In genomic region chr17:78802459-78802858, GRCh38 we compare ENCODE assay signal across 19 cellular contexts. TPM values are rescaled to one million over a fixed set of nuclear protein-coding genes. Genes with fewer than 3 reads are reported as not detected.
DNase-seq lines count a peak whose midpoint lies in the region; ATAC-seq and TF ChIP-seq lines count a peak whose summit lies in the region.
"Had no signal": no experiment of that assay in that cellular context is flagged by ENCODE, and none has a peak within 500 bp of the region (broad histone marks: within the 10 kb centered on the region; RNA-seq: fewer than 3 reads in every experiment).

No MANE protein-coding gene starts in this region.

- H2BK12ac ChIP-seq in neuronal stem cell (ENCODE audit: low read length), result no peak overlapping the region

- H3K4me1 ChIP-seq in CD8-positive, alpha-beta T cell (ENCODE audit: insufficient read depth, low read length), result peaks cover 46% of the 10 kb centered on the region
- no peaks in the 10 kb centered on the region for H3K4me1 ChIP-seq in neuronal stem cell (ENCODE audit: control insufficient read depth in 2 of 2, insufficient read depth in 1 of 2, low read depth in 1 of 2, low read length in 2 of 2)
- H3K4me1 ChIP-seq: BE2C had no signal

- DNase-seq in Right ventricle myocardium superior (peak; percentile 19), Right ventricle myocardium inferior (ENCODE audit: missing footprints) (no peak), neuronal stem cell (ENCODE audit: low spot score) (no peak), NCI-H524 (lab: John Stamatoyannopoulos, UW) (no peak), UCSD-AML1 (lab: John Stamatoyannopoulos, UW; ENCODE audit: unreplicated experiment) (no peak), pons (ENCODE audit: low spot score) (no peak)
- DNase-seq in CD8-positive, alpha-beta T cell, result no peak
- no peak for DNase-seq in activated CD4-positive, alpha-beta memory T cell treated with anti-CD3 and anti-CD28 coated beads, Interleukin-2, amount 10 ng/mL, durations not matched to agents 7 days and 5 days
- DNase-seq: BE2C, Calu3, DMS79, H9, NCI-H1105, NCI-H1694 treated with DMSO at 0.1 percent for 48 hours, NCI-H446, NCI-H774, PC-9 had no signal

- H3K27ac ChIP-seq in CD8-positive, alpha-beta T cell (ENCODE audit: low read depth, low read length), result no peak overlapping the region
- no peak overlapping the region for H3K27ac ChIP-seq in neuronal stem cell (replicated peaks; ENCODE audit: low read length)
- H3K27ac ChIP-seq: KMS-11, PC-9 had no signal

- TF ChIP-seq CTCF in CD8-positive, alpha-beta T cell (IDR thresholded peaks at IDR 0.05), result no peak

- H3K9me3 Mint-ChIP-seq in CD8-positive, alpha-beta T cell, result no peaks in the 10 kb centered on the region
- H3K9me3 Mint-ChIP-seq in activated CD4-positive, alpha-beta memory T cell treated with anti-CD3 and anti-CD28 coated beads, Interleukin-2, amount 10 ng/mL, durations not matched to agents 7 days and 5 days, result no peaks in the 10 kb centered on the region
- H3K9me3 Mint-ChIP-seq: H9 had no signal

- H3K36me3 ChIP-seq in CD8-positive, alpha-beta T cell (ENCODE audit: insufficient read depth, low read length), result peaks cover 62% of the 10 kb centered on the region
- peaks cover 46 to 92% of the 10 kb centered on the region in 2 donors for H3K36me3 ChIP-seq in neuronal stem cell (replicated peaks in 1 of 2; ENCODE audit: control insufficient read depth in 2 of 2, insufficient read depth in 2 of 2, low read length in 2 of 2)

- no peak overlapping the region for H2AK5ac ChIP-seq in neuronal stem cell (ENCODE audit: low read depth, low read length)

- H2BK120ac ChIP-seq in neuronal stem cell (ENCODE audit: low read depth, low read length), result no peak overlapping the region

- no peak overlapping the region for H3K18ac ChIP-seq in neuronal stem cell (ENCODE audit: low read length)

- peak overlapping the region; percentile 43 for H3K23ac ChIP-seq in neuronal stem cell (ENCODE audit: low read depth, low read length, poor library complexity)

- peak overlapping the region; percentile 11 for H3K4me3 Mint-ChIP-seq in CD8-positive, alpha-beta T cell
- H3K4me3 Mint-ChIP-seq in activated CD4-positive, alpha-beta memory T cell treated with anti-CD3 and anti-CD28 coated beads, Interleukin-2, amount 10 ng/mL, durations not matched to agents 7 days and 5 days, result peak overlapping the region; percentile 83
- H3K4me3 Mint-ChIP-seq: H9 had no signal

- no peak overlapping the region for H3K27ac Mint-ChIP-seq in CD8-positive, alpha-beta T cell
- H3K27ac Mint-ChIP-seq in activated CD4-positive, alpha-beta memory T cell treated with anti-CD3 and anti-CD28 coated beads, Interleukin-2, amount 10 ng/mL, durations not matched to agents 7 days and 5 days, result peak overlapping the region; percentile 84
- H3K27ac Mint-ChIP-seq: H9 had no signal

- no peak overlapping the region for H3K14ac ChIP-seq in neuronal stem cell (ENCODE audit: low read length)

- peaks cover 89% of the 10 kb centered on the region for H3K36me3 Mint-ChIP-seq in CD8-positive, alpha-beta T cell
- H3K36me3 Mint-ChIP-seq in activated CD4-positive, alpha-beta memory T cell treated with anti-CD3 and anti-CD28 coated beads, Interleukin-2, amount 10 ng/mL, durations not matched to agents 7 days and 5 days (ENCODE audit: low read depth), result peaks cover 81% of the 10 kb centered on the region

- H2BK15ac ChIP-seq in neuronal stem cell (ENCODE audit: low read length), result no peak overlapping the region

- H4K8ac ChIP-seq in neuronal stem cell (ENCODE audit: low read depth, low read length), result no peak overlapping the region

- no peaks in the 10 kb centered on the region for H3K27me3 Mint-ChIP-seq in CD8-positive, alpha-beta T cell (ENCODE audit: low read depth)
- no peaks in the 10 kb centered on the region for H3K27me3 Mint-ChIP-seq in activated CD4-positive, alpha-beta memory T cell treated with anti-CD3 and anti-CD28 coated beads, Interleukin-2, amount 10 ng/mL, durations not matched to agents 7 days and 5 days

- H3K79me1 ChIP-seq in neuronal stem cell (ENCODE audit: low read depth, low read length), result peaks cover 11% of the 10 kb centered on the region

- peaks cover 75% of the 10 kb centered on the region for H3K4me1 Mint-ChIP-seq in CD8-positive, alpha-beta T cell (ENCODE audit: low read depth)
- peaks cover 83% of the 10 kb centered on the region for H3K4me1 Mint-ChIP-seq in activated CD4-positive, alpha-beta memory T cell treated with anti-CD3 and anti-CD28 coated beads, Interleukin-2, amount 10 ng/mL, durations not matched to agents 7 days and 5 days
- H3K4me1 Mint-ChIP-seq: H9 had no signal

- CTCF ChIA-PET in CD8-positive, alpha-beta T cell (lab: Charles Lee), result interaction anchor here (0.7 to 1.6 kb wide), 2 partner anchors 14 to 89 kb away, joined by 3 to 5 read pairs; no protein-coding TSS in a partner anchor
- CTCF ChIA-PET in activated CD4-positive, alpha-beta memory T cell treated with anti-CD3 and anti-CD28 coated beads, Interleukin-2, amount 10 ng/mL, durations not matched to agents 7 days and 5 days (lab: Charles Lee), result no interaction called here

- no peak overlapping the region for H2AFZ ChIP-seq in neuronal stem cell (ENCODE audit: low read length)
- H2AFZ ChIP-seq: PC-9 had no signal

- WGBS in neuronal stem cell (ENCODE audit: extremely low coverage in 2 of 2, insufficient read length in 2 of 2, insufficient replicate concordance in 1 of 2), 2 donors, result no CpG with 5 or more reads among the region's 14 CpGs

- no peak overlapping the region for H3K4me2 ChIP-seq in neuronal stem cell (ENCODE audit: insufficient read depth, low read length, poor library complexity, severe bottlenecking)
- H3K4me2 ChIP-seq: KMS-11, PC-9 had no signal

- no peaks in the 10 kb centered on the region for H3K9me3 ChIP-seq in CD8-positive, alpha-beta T cell (ENCODE audit: low read length)
- no peaks in the 10 kb centered on the region for H3K9me3 ChIP-seq in neuronal stem cell (replicated peaks in 1 of 2; ENCODE audit: control insufficient read depth in 2 of 2, insufficient read depth in 1 of 2, low read depth in 1 of 2, low read length in 2 of 2)
- H3K9me3 ChIP-seq: BE2C had no signal

- no peak overlapping the region for H4K91ac ChIP-seq in neuronal stem cell (ENCODE audit: low read depth, low read length, poor library complexity)

- POLR2A ChIA-PET in CD8-positive, alpha-beta T cell (lab: Charles Lee), result no interaction called here
- POLR2A ChIA-PET in activated CD4-positive, alpha-beta memory T cell treated with anti-CD3 and anti-CD28 coated beads, Interleukin-2, amount 10 ng/mL, durations not matched to agents 7 days and 5 days (lab: Charles Lee), result interaction anchor here (1.2 to 4.6 kb wide), 3 partner anchors 15 to 66 kb away, joined by 3 to 20 read pairs (median 4); partner anchors contain the start of gene USP36

- H2BK5ac ChIP-seq in neuronal stem cell (ENCODE audit: low read length), result no peak overlapping the region

- H3K4ac ChIP-seq in neuronal stem cell (ENCODE audit: low read length), result no peak overlapping the region

- H3K4me3 ChIP-seq in CD8-positive, alpha-beta T cell (ENCODE audit: low read depth, low read length), result no peak overlapping the region
- no peak overlapping the region for H3K4me3 ChIP-seq in neuronal stem cell (ENCODE audit: low read length in 2 of 2)
- H3K4me3 ChIP-seq: GM12878, PC-9 had no signal

- ATAC-seq in Right ventricle myocardium superior (ENCODE audit: poor library complexity) (no peak), Right ventricle myocardium inferior (no peak)
- ATAC-seq in CD8-positive, alpha-beta T cell, result no peak
- ATAC-seq: GM12878 had no signal

- no peaks in the 10 kb centered on the region for H3K27me3 ChIP-seq in CD8-positive, alpha-beta T cell (ENCODE audit: insufficient read depth, low read length)
- H3K27me3 ChIP-seq in neuronal stem cell (ENCODE audit: control insufficient read depth in 3 of 3, insufficient read depth in 3 of 3, low read depth in 1 of 3, low read length in 3 of 3), result peaks cover 0 to 2% (median 0%) of the 10 kb centered on the region in 3 experiments
- H3K27me3 ChIP-seq: BE2C had no signal

- H3K9ac ChIP-seq in neuronal stem cell (ENCODE audit: low read depth, low read length, poor library complexity), result peak overlapping the region; percentile 44
- H3K9ac ChIP-seq: KMS-11 had no signal

- intact Hi-C loops in Right ventricle myocardium superior (cut with DNase I) (no loop called here), Right ventricle myocardium inferior (cut with DNase I) (no loop called here)
- intact Hi-C loops in CD8-positive, alpha-beta T cell (cut with DNase I, micrococcal nuclease), result no loop called here

RNA-seq across cellular contexts. Expression of gene CYTH1, which starts 20.4 kb away (rescaled TPM):
- 32.3 TPM for total RNA-seq in Right ventricle myocardium superior
- 34.0 TPM for total RNA-seq in Right ventricle myocardium inferior
- 100 to 1,000 TPM; 475 to 490 TPM for total RNA-seq in CD8-positive, alpha-beta T cell
- 100 to 1,000 TPM; 288 to 309 TPM for total RNA-seq in activated CD4-positive, alpha-beta memory T cell treated with anti-CD3 and anti-CD28 coated beads, Interleukin-2, amount 10 ng/mL, durations not matched to agents 7 days and 5 days
- 13.3 TPM for polyA plus RNA-seq in neuronal stem cell (2013, experiment 1 of 2)
- 13.8 TPM for polyA plus RNA-seq in neuronal stem cell (2013, experiment 2 of 2)

RNA-seq across cellular contexts. Expression of gene USP36, which starts 38.2 kb away (rescaled TPM):
- 17.8 TPM for total RNA-seq in Right ventricle myocardium superior
- total RNA-seq in Right ventricle myocardium inferior, result 18.4 TPM
- 100 to 1,000 TPM; 755 to 805 TPM for total RNA-seq in CD8-positive, alpha-beta T cell
- total RNA-seq in activated CD4-positive, alpha-beta memory T cell treated with anti-CD3 and anti-CD28 coated beads, Interleukin-2, amount 10 ng/mL, durations not matched to agents 7 days and 5 days, result 10 to 100 TPM; 95.4 to 96.8 TPM
- 21.1 TPM for polyA plus RNA-seq in neuronal stem cell (2013, experiment 1 of 2)
- 23.6 TPM for polyA plus RNA-seq in neuronal stem cell (2013, experiment 2 of 2)

Comparison
In these comparisons a context has a peak if more than half of its experiments do, and no peak if none do; other contexts are left out.
1. RNA of gene USP36, which starts 38.2 kb away (total RNA-seq): 755 to 805 TPM in CD8-positive, alpha-beta T cell; 95.4 to 96.8 TPM in activated CD4-positive, alpha-beta memory T cell treated with anti-CD3 and anti-CD28 coated beads, Interleukin-2, amount 10 ng/mL, durations not matched to agents 7 days and 5 days, 18.4 TPM in Right ventricle myocardium inferior (single experiment) and 17.8 TPM in Right ventricle myocardium superior (single experiment); every median in the first group is over 4 times any median in the second.